ENCODE assay signal across 8 cellular contexts in the genomic region with DNA sequence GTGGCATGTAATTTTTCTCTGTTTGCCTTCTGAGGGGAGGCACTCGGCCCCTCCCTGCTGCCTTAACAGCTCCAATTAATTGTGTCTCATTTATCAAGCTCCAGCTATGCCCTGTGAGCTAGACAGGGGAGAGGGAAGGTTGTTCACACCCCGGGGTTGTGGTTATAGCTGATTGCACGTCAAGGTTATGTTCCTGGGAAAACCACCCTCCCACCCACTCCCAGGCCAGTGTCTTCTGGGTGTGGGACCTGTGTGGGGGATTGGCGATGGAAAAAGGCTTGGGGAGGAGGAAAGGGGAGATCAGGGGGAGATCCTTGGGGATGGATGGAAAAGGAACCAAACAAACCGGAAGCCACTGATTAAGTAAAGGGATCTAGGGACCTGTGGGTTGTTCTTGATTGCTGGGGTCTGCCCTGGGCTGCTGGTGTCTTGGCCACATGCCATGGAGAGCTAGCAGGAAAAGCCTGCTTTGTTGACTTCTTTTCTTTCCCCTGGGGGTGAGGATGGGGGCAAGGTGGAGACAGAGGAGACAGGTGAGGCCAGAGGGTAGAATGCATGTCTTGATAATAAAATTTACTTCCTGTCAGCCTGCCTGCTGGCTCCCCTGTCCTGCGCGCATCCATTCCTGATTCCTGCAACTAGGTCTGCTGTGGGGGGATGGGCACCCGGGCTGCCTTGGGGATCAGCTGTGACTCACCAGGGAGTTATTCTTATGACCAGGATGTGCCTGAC. TPM values are rescaled to one million over a fixed set of nuclear protein-coding genes. Genes with fewer than 3 reads are reported as not detected.
DNase-seq lines count a peak whose midpoint lies in the region; ATAC-seq and TF ChIP-seq lines count a peak whose summit lies in the region.

No MANE protein-coding gene starts in this region.

- H3K4me1 ChIP-seq in breast epithelium: peaks cover 9 to 16% of the 10 kb centered on the region in 2 donors

- TF ChIP-seq POLR2A in breast epithelium (IDR thresholded peaks at IDR 0.05): no peak

- DNase-seq in COR-L47 (lab: John Stamatoyannopoulos, UW): peak; percentile 87
- peak; percentile 54 for DNase-seq in HuH-7.5 (ENCODE audit: low spot score)
- DNase-seq in SHP77 treated with DMSO at 0.1 percent for 48 hours (lab: John Stamatoyannopoulos, UW): peak; percentile 49
- DNase-seq in breast epithelium (ENCODE audit: low spot score in 2 of 2): peak; percentile 95 to 96
- peak; percentile 99 for DNase-seq in islet precursor cell
- DNase-seq in stimulated activated CD4-positive, alpha-beta T cell treated with anti-CD3 and anti-CD28 coated beads, Interleukin-12 subunit alpha, Interleukin-12 subunit beta, amount 100 ng/mL, for 4 hours: peak; percentile 29
- DNase-seq in middle frontal gyrus (ENCODE audit: extremely low spot score, low spot score): no peak

- intact Hi-C loops in breast epithelium (cut with DNase I; ENCODE audit: low total_unique reads): no loop called here

- no peaks in the 10 kb centered on the region for H3K9me3 ChIP-seq in breast epithelium

- peak overlapping the region; percentile 87 to 89 for H3K27ac ChIP-seq in breast epithelium

- H3K4me3 ChIP-seq in breast epithelium: no peak overlapping the region

- H3K27me3 ChIP-seq in breast epithelium: no peaks in the 10 kb centered on the region

- no peak for ATAC-seq in GM21528 (IDR thresholded peaks at IDR 0.05; ENCODE audit: low FRiP score, unreplicated experiment)

- TF ChIP-seq CTCF in breast epithelium (IDR thresholded peaks at IDR 0.05): no peak

- H3K36me3 ChIP-seq in breast epithelium: no peaks in the 10 kb centered on the region

RNA-seq across cellular contexts. Expression of a gene that starts 14.1 kb away (rescaled TPM):
- 10 to 100 TPM in 2 of 3 donors, 1 to 10 TPM in 1; 3.5 to 64.0 (median 50.8) TPM for total RNA-seq in breast epithelium
